Comparison of ENCODE assay signal across 12 cellular contexts in genomic region chr5:176438959-176439757, GRCh38. TPM values are rescaled to one million over a fixed set of nuclear protein-coding genes. Genes with fewer than 3 reads are reported as not detected.
DNase-seq lines count a peak whose midpoint lies in the region; ATAC-seq and TF ChIP-seq lines count a peak whose summit lies in the region.
"Had no signal": no experiment of that assay in that cellular context is flagged by ENCODE, and none has a peak within 500 bp of the region (broad histone marks: within the 10 kb centered on the region; RNA-seq: fewer than 3 reads in every experiment).

No MANE protein-coding gene starts in this region.

- H3K4me1 ChIP-seq in SJSA1 (replicated peaks) = peaks cover 52% of the 10 kb centered on the region

- H3K4me3 ChIP-seq in SJSA1 (no peak overlapping the region), fibroblast of mammary gland (ENCODE audit: control insufficient read depth, low read depth, low read length) (no peak overlapping the region)

- H3K27ac ChIP-seq in SJSA1 = no peak overlapping the region
- H3K27ac ChIP-seq: foreskin keratinocyte had no signal

- H3K9me3 ChIP-seq in SJSA1 (replicated peaks) = no peaks in the 10 kb centered on the region

- H3K27me3 ChIP-seq in SJSA1 (replicated peaks) = no peaks in the 10 kb centered on the region
- H3K27me3 ChIP-seq: foreskin keratinocyte had no signal

- H3K36me3 ChIP-seq in SJSA1 = no peaks in the 10 kb centered on the region

- DNase-seq in A172 (ENCODE audit: low spot score) (peak; percentile 85), HT1080 (ENCODE audit: low read depth) (peak; percentile 98), SJSA1 (ENCODE audit: low read depth in 1 of 2, low spot score in 2 of 2) (peak; percentile 85), fibroblast of mammary gland (ENCODE audit: low read depth) (peak; percentile 80), pons (ENCODE audit: low spot score) (no peak)
- DNase-seq: ACHN, cerebellar nuclear complex, GDM1 had no signal

- ATAC-seq in HG02678 (IDR thresholded peaks at IDR 0.05; ENCODE audit: unreplicated experiment) (no peak), GM18867 (IDR thresholded peaks at IDR 0.05; ENCODE audit: unreplicated experiment) (no peak), GM19455 (IDR thresholded peaks at IDR 0.05; ENCODE audit: unreplicated experiment) (no peak)
- ATAC-seq: foreskin keratinocyte had no signal

- no peak for TF ChIP-seq CTCF in fibroblast of mammary gland (conservative IDR thresholded peaks at IDR 0.05; ENCODE audit: control insufficient read depth, insufficient read depth, low read depth, low read length)

RNA-seq across cellular contexts. Expression of gene FAF2, which starts 9.0 kb away (rescaled TPM):
- total RNA-seq in A172 (2014; rRNA removed; shearing (Covaris generic)) = 57.3 and 59.7 TPM in 2 replicates
- total RNA-seq in HT1080 (2014; rRNA removed; shearing (Covaris generic)) = 46.5 and 66.9 TPM in 2 replicates
- 47.5 and 52.3 TPM in 2 replicates for polyA plus RNA-seq in HT1080 (2015; cell fraction: cytosol; rRNA removed)
- polyA plus RNA-seq in HT1080 (2015; cell fraction: nucleus; rRNA removed) = 89.1 and 91.7 TPM in 2 replicates
- total RNA-seq in SJSA1 (2014; rRNA removed; shearing (Covaris generic)) = 60.9 and 78.4 TPM in 2 replicates

RNA-seq across cellular contexts. Expression of gene CLTB, which starts 22.8 kb away (rescaled TPM):
- total RNA-seq in A172 (2014; rRNA removed; shearing (Covaris generic)) = 193 and 203 TPM in 2 replicates
- 156 and 158 TPM in 2 replicates for total RNA-seq in HT1080 (2014; rRNA removed; shearing (Covaris generic))
- 97.1 and 102 TPM in 2 replicates for polyA plus RNA-seq in HT1080 (2015; cell fraction: cytosol; rRNA removed)
- polyA plus RNA-seq in HT1080 (2015; cell fraction: nucleus; rRNA removed) = 34.6 and 39.8 TPM in 2 replicates
- 177 and 206 TPM in 2 replicates for total RNA-seq in SJSA1 (2014; rRNA removed; shearing (Covaris generic))

RNA-seq across cellular contexts. Expression of gene HIGD2A, which starts 50.6 kb away (rescaled TPM):
- 186 and 199 TPM in 2 replicates for total RNA-seq in A172 (2014; rRNA removed; shearing (Covaris generic))
- total RNA-seq in HT1080 (2014; rRNA removed; shearing (Covaris generic)) = 231 and 320 TPM in 2 replicates
- polyA plus RNA-seq in HT1080 (2015; cell fraction: cytosol; rRNA removed) = 215 TPM in 2 replicates
- polyA plus RNA-seq in HT1080 (2015; cell fraction: nucleus; rRNA removed) = 48.1 and 57.9 TPM in 2 replicates
- total RNA-seq in SJSA1 (2014; rRNA removed; shearing (Covaris generic)) = 84.7 and 92.2 TPM in 2 replicates

RNA-seq across cellular contexts. Expression of gene NOP16, which starts 50.8 kb away (rescaled TPM):
- 37.9 and 41.4 TPM in 2 replicates for total RNA-seq in A172 (2014; rRNA removed; shearing (Covaris generic))
- total RNA-seq in HT1080 (2014; rRNA removed; shearing (Covaris generic)) = 88.6 and 94.4 TPM in 2 replicates
- 79.6 and 92.1 TPM in 2 replicates for polyA plus RNA-seq in HT1080 (2015; cell fraction: cytosol; rRNA removed)
- 91.6 and 110 TPM in 2 replicates for polyA plus RNA-seq in HT1080 (2015; cell fraction: nucleus; rRNA removed)
- 32.0 and 43.5 TPM in 2 replicates for total RNA-seq in SJSA1 (2014; rRNA removed; shearing (Covaris generic))
